2 cellular contexts compared by ENCODE assay signal in the genomic region with DNA sequence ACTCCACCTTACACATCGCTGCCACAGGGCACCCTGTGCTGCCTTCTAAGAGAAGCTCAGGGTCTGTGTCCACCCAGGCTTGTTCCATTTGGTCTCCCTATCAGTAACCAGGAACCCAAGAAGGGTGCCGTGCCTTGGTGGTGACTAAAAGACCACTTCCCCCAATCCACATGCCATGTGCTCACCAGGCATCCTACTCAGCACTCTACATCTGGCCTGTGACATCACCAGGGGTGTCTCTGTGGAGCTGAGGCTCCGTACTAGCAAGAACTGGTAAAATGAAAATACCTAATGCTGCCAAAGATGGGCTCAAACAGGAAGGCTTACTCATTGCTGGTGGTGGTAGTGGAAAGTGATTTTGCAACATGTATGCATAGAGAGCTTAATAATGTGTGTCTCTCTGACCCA.
TF ChIP-seq lines count a peak whose summit lies in the region.

No MANE protein-coding gene starts in this region.

TF ChIP-seq in IMR-90, 13 proteins besides CTCF, POLR2A, EP300 and RAD21:
- TF ChIP-seq SMC3 (IDR thresholded peaks at IDR 0.05; ENCODE audit: low read depth, low read length) (no peak), RFX5 (IDR thresholded peaks at IDR 0.05; ENCODE audit: low read depth, low read length) (no peak), RCOR1 (IDR thresholded peaks at IDR 0.05; ENCODE audit: insufficient replicate concordance, low read length) (no peak), CEBPB (IDR thresholded peaks at IDR 0.05; ENCODE audit: low read depth, low read length) (no peak), CHD1 (IDR thresholded peaks at IDR 0.05; ENCODE audit: low read depth, low read length) (no peak), MAZ (IDR thresholded peaks at IDR 0.05; ENCODE audit: borderline replicate concordance, low read depth, low read length) (no peak), FOS (IDR thresholded peaks at IDR 0.05; ENCODE audit: low read depth, low read length) (no peak)
- TF ChIP-seq, protein P1, sequence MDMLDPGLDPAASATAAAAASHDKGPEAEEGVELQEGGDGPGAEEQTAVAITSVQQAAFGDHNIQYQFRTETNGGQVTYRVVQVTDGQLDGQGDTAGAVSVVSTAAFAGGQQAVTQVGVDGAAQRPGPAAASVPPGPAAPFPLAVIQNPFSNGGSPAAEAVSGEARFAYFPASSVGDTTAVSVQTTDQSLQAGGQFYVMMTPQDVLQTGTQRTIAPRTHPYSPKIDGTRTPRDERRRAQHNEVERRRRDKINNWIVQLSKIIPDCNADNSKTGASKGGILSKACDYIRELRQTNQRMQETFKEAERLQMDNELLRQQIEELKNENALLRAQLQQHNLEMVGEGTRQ (IDR thresholded peaks at IDR 0.05; ENCODE audit: low read depth, low read length): no peak

TF ChIP-seq in HepG2, 621 proteins besides CTCF, POLR2A, EP300 and RAD21:
- TF ChIP-seq ZSCAN21 (CRISPR knock-in tag; IDR thresholded peaks at IDR 0.05; ENCODE audit: borderline replicate concordance) (no peak), MED13 (CRISPR knock-in tag; IDR thresholded peaks at IDR 0.05) (no peak)
